ENCODE assay signal across 7 cellular contexts in the genomic region with DNA sequence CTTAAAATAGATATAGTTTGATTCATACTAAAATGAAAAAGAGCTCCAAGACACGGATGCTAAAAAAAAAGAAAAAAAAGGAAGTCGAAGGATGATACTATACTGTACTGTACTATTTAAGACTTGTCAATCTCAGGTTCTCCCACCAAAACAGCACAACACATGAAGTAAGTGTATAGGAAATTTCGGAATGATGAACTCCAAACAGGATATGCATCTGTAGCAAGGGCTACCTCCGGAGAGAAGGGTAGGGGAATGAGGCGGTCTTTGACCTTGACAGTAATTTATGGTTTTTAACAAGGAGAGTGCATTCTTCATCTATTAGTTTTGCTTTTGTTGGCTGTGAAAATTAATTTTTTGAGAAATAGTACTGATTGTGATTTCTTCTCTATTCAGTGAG. TPM values are rescaled to one million over a fixed set of nuclear protein-coding genes. Genes with fewer than 3 reads are reported as not detected.
A peak's percentile ranks its signal among the peaks of the same experiment; 100 is the strongest.
DNase-seq lines count a peak whose midpoint lies in the region; ATAC-seq and TF ChIP-seq lines count a peak whose summit lies in the region.

No MANE protein-coding gene starts in this region.

- DNase-seq in glutamatergic neuron, result no peak
- no peak for DNase-seq in smooth muscle cell (lab: John Stamatoyannopoulos, UW; ENCODE audit: unreplicated experiment)
- DNase-seq in KG1 (lab: John Stamatoyannopoulos, UW), result no peak
- no peak for DNase-seq in NCI-H1417 (lab: John Stamatoyannopoulos, UW)
- no peak for DNase-seq in NCI-H2171 (lab: John Stamatoyannopoulos, UW)

- H3K27ac Mint-ChIP-seq in glutamatergic neuron (ENCODE audit: unreplicated experiment), result peak overlapping the region; percentile 59

- H3K4me1 Mint-ChIP-seq in glutamatergic neuron (ENCODE audit: low read depth, unreplicated experiment), result peaks cover 2% of the 10 kb centered on the region

- H3K4me2 ChIP-seq in SU-DHL-6 (ENCODE audit: low read depth, low read length, poor library complexity, severe bottlenecking) (peak overlapping the region; percentile 93), smooth muscle cell (peak overlapping the region; percentile 85)

- no peaks in the 10 kb centered on the region for H3F3A ChIP-seq in SU-DHL-6 (ENCODE audit: insufficient read depth)
- H3F3A ChIP-seq in smooth muscle cell (ENCODE audit: low read depth), result no peaks in the 10 kb centered on the region

- H3K27ac ChIP-seq in SU-DHL-6 (ENCODE audit: low read depth, low read length) (no peak overlapping the region), smooth muscle cell (ENCODE audit: low read depth) (no peak overlapping the region)

- peak overlapping the region; percentile 49 for H3K4me3 ChIP-seq in SU-DHL-6 (ENCODE audit: insufficient read depth, low read length, poor library complexity, severe bottlenecking)
- peak overlapping the region; percentile 92 for H3K4me3 ChIP-seq in smooth muscle cell

- H3K9me2 ChIP-seq in SU-DHL-6 (replicated peaks; ENCODE audit: insufficient read depth, low read length), result no peaks in the 10 kb centered on the region

- H3K27me3 Mint-ChIP-seq in glutamatergic neuron (ENCODE audit: unreplicated experiment), result peaks cover 4% of the 10 kb centered on the region

- H4K20me1 ChIP-seq in SU-DHL-6 (ENCODE audit: low read depth, low read length) (no peaks in the 10 kb centered on the region), smooth muscle cell (ENCODE audit: low read depth) (peaks cover 35% of the 10 kb centered on the region)

- H3K79me2 ChIP-seq in SU-DHL-6 (ENCODE audit: insufficient read depth, low read length) (peaks cover 42% of the 10 kb centered on the region), smooth muscle cell (ENCODE audit: low read depth) (peaks cover 42% of the 10 kb centered on the region)

- TF ChIP-seq CTCF in SU-DHL-6 (IDR thresholded peaks at IDR 0.05; ENCODE audit: insufficient read depth, low read length, poor library complexity, severe bottlenecking), result no peak
- no peak for TF ChIP-seq CTCF in glutamatergic neuron (IDR thresholded peaks at IDR 0.05; ENCODE audit: partially characterized antibody, unreplicated experiment)
- no peak for TF ChIP-seq CTCF in smooth muscle cell (IDR thresholded peaks at IDR 0.05; ENCODE audit: borderline replicate concordance, insufficient read depth, poor library complexity, severe bottlenecking)

- H3K4me1 ChIP-seq in smooth muscle cell (ENCODE audit: low read depth), result peaks cover 18% of the 10 kb centered on the region

- ATAC-seq in HG03280 (IDR thresholded peaks at IDR 0.05; ENCODE audit: unreplicated experiment), result peak; percentile 2

- H3K27me3 ChIP-seq in SU-DHL-6 (ENCODE audit: low read length) (no peaks in the 10 kb centered on the region), smooth muscle cell (ENCODE audit: low read depth) (peaks cover 22% of the 10 kb centered on the region)

- peak overlapping the region; percentile 99 for H3K4me3 Mint-ChIP-seq in glutamatergic neuron (ENCODE audit: unreplicated experiment)

- WGBS in smooth muscle cell (ENCODE audit: low lambda C conversion rate), result 72% methylated on average over 5 of the region's 5 CpGs

- H3K36me3 Mint-ChIP-seq in glutamatergic neuron (ENCODE audit: unreplicated experiment), result no peaks in the 10 kb centered on the region

- H3K9me3 ChIP-seq in SU-DHL-6 (ENCODE audit: insufficient read depth, low read length), result no peaks in the 10 kb centered on the region
- H3K9me3 ChIP-seq in smooth muscle cell (replicated peaks; ENCODE audit: low read depth), result no peaks in the 10 kb centered on the region

- peaks cover 7% of the 10 kb centered on the region for H3K9me3 Mint-ChIP-seq in glutamatergic neuron (ENCODE audit: unreplicated experiment)

- H3K9ac ChIP-seq in SU-DHL-6 (ENCODE audit: low read length), result peak overlapping the region; percentile 88
- peak overlapping the region; percentile 92 for H3K9ac ChIP-seq in smooth muscle cell (ENCODE audit: low read depth)

- H2AFZ ChIP-seq in SU-DHL-6 (ENCODE audit: low read depth, low read length, severe bottlenecking) (peak overlapping the region; percentile 76), smooth muscle cell (ENCODE audit: low read depth) (peak overlapping the region; percentile 98)

- 0 out of 2 replicates have a peak, but pooled peaks cover 8% of the 10 kb centered on the region for H3K36me3 ChIP-seq in SU-DHL-6 (ENCODE audit: low read length)
- no peaks in the 10 kb centered on the region for H3K36me3 ChIP-seq in smooth muscle cell (ENCODE audit: low read depth)

RNA-seq across cellular contexts. Expression of a gene that starts 0.5 kb away (rescaled TPM):
- total RNA-seq in glutamatergic neuron (ENCODE audit: unreplicated experiment) (56.8 TPM), smooth muscle cell (56.5 and 65.7 TPM in 2 replicates)
- polyA plus RNA-seq in smooth muscle cell, result 55.1 and 56.6 TPM in 2 replicates

RNA-seq across cellular contexts. Expression of a gene that starts 11.0 kb away (rescaled TPM):
- total RNA-seq in glutamatergic neuron (ENCODE audit: unreplicated experiment), result 17.2 TPM
- 7.8 and 13.0 TPM in 2 replicates for total RNA-seq in smooth muscle cell
- 11.4 and 14.9 TPM in 2 replicates for polyA plus RNA-seq in smooth muscle cell
